20 cellular contexts compared by ENCODE assay signal in the genomic region with DNA sequence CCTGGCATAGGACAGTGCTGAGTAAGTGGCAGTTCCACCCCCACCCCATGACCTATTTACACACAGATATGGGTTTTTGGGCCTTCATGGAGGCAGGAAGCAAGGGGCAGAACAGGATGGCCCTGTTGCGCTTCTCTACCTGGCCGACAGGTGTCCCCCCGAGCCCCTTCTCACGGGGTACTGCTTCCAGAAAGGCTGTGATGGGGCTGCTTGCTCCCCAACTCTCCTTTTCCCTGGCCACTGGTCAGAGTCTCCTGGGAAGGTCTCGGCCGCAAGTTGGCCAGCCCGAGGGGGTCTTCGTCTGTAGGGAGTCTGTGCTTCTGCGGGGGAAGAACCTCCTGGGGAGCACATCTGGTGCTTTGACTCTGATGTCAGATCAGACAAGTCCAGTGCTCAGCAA.
DNase-seq lines count a peak whose midpoint lies in the region; ATAC-seq and TF ChIP-seq lines count a peak whose summit lies in the region.
"Had no signal": no experiment of that assay in that cellular context is flagged by ENCODE, and none has a peak within 500 bp of the region (broad histone marks: within the 10 kb centered on the region; RNA-seq: fewer than 3 reads in every experiment).

No MANE protein-coding gene starts in this region.

- peak; percentile 55 for TF ChIP-seq CTCF in GM12873 (IDR thresholded peaks at IDR 0.05; ENCODE audit: insufficient read depth, low read depth, low read length, missing control alignments)
- peak; percentile 8 for TF ChIP-seq CTCF in NB4 (IDR thresholded peaks at IDR 0.05; ENCODE audit: low read depth, low read length)
- peak; percentile 25 for TF ChIP-seq CTCF in epithelial cell of esophagus (IDR thresholded peaks at IDR 0.05; ENCODE audit: insufficient read depth, low read depth, low read length, missing control alignments)
- no peak for TF ChIP-seq CTCF in uterus (IDR thresholded peaks at IDR 0.05)

- H3K27ac ChIP-seq in uterus, result peak overlapping the region; percentile 66 to 78
- H3K27ac ChIP-seq: coronary artery, KMS-11 had no signal

- H3K27me3 ChIP-seq in uterus, result no peaks in the 10 kb centered on the region
- H3K27me3 ChIP-seq: BE2C had no signal

- no peak for ATAC-seq in HG02798 (IDR thresholded peaks at IDR 0.05; ENCODE audit: poor library complexity, unreplicated experiment)
- ATAC-seq: activated CD8-positive, alpha-beta T cell treated with anti-CD3 and anti-CD28 coated beads for 36 hours; activated T-cell treated with anti-CD3 and anti-CD28 coated beads, Interleukin-2, amount 50 U/mL, for 4 hours; left lobe of liver; T-helper 17 cell had no signal

- H3K36me3 ChIP-seq in uterus, result no peaks in the 10 kb centered on the region
- H3K36me3 ChIP-seq: BE2C had no signal

- no peak for DNase-seq in NB4 (ENCODE audit: low read depth)
- peak; percentile 19 for DNase-seq in epithelial cell of esophagus (ENCODE audit: low read depth)
- no peak for DNase-seq in uterus
- no peak for DNase-seq in SIG-M5 (lab: John Stamatoyannopoulos, UW)
- no peak for DNase-seq in foreskin melanocyte
- DNase-seq: activated B cell treated with CpG ODN at 0.5 μM for 24 hours; activated CD8-positive, alpha-beta T cell treated with anti-CD3 and anti-CD28 coated beads for 36 hours; activated naive CD4-positive, alpha-beta T cell treated with anti-CD3 and anti-CD28 coated beads, Interleukin-2, amount 50 U/mL, for 16 hours; activated T-cell treated with anti-CD3 and anti-CD28 coated beads, Interleukin-2, amount 50 U/mL, for 4 hours; BE2C; NCI-H1417; NCI-H2227 treated with DMSO at 0.1 percent for 48 hours; SHP77 treated with DMSO at 0.1 percent for 48 hours; stimulated activated CD4-positive, alpha-beta T cell treated with anti-CD3 and anti-CD28 coated beads, Interleukin-1b, Interleukin-23, amount 100 ng/mL, for 48 hours; T-helper 17 cell had no signal

- intact Hi-C loops in uterus (cut with DNase I; ENCODE audit: low total_unique reads), result no loop called here

- no peak for TF ChIP-seq POLR2A in NB4 (IDR thresholded peaks at IDR 0.05; ENCODE audit: extremely low read depth, insufficient read length)
- TF ChIP-seq POLR2A in uterus (IDR thresholded peaks at IDR 0.05), result no peak

- H3K4me1 ChIP-seq in uterus, result peaks cover 0 to 6% of the 10 kb centered on the region in 2 donors

- no peak overlapping the region for H3K4me3 ChIP-seq in NB4 (ENCODE audit: low read depth, low read length)
- no peak overlapping the region for H3K4me3 ChIP-seq in epithelial cell of esophagus (ENCODE audit: low read length)
- H3K4me3 ChIP-seq in uterus, result no peak overlapping the region
- H3K4me3 ChIP-seq: coronary artery had no signal

- H3K9me3 ChIP-seq in uterus, result no peaks in the 10 kb centered on the region
- H3K9me3 ChIP-seq: BE2C had no signal

Comparison
In these comparisons a context has a peak if more than half of its experiments do, and no peak if none do; other contexts are left out.
1. CTCF ChIP-seq: peak in GM12873 (single experiment), NB4 (single experiment) and epithelial cell of esophagus (single experiment); none in uterus (0 of 4).